Comparison of ENCODE assay signal across 8 cellular contexts in genomic region chr5:1246711-1247431, GRCh38. TPM values are rescaled to one million over a fixed set of nuclear protein-coding genes. Genes with fewer than 3 reads are reported as not detected.
DNase-seq lines count a peak whose midpoint lies in the region; ATAC-seq and TF ChIP-seq lines count a peak whose summit lies in the region.

No MANE protein-coding gene starts in this region.

- H3K9me3 Mint-ChIP-seq in mesothelial cell of epicardium (no peaks in the 10 kb centered on the region), CD14-positive monocyte (peaks cover 0 to 2% (median 0%) of the 10 kb centered on the region in 7 donors)

- intact Hi-C loops in body of pancreas (cut with DNase I) (no loop called here), CD14-positive monocyte (cut with micrococcal nuclease) (no loop called here)

- ATAC-seq in body of pancreas (peak; percentile 65), GM21576 (IDR thresholded peaks at IDR 0.05; ENCODE audit: unreplicated experiment) (no peak), HG03025 (IDR thresholded peaks at IDR 0.05; ENCODE audit: low FRiP score, unreplicated experiment) (no peak)

- H3K9me3 ChIP-seq in body of pancreas: no peaks in the 10 kb centered on the region

- H3K4me1 Mint-ChIP-seq in mesothelial cell of epicardium (no peaks in the 10 kb centered on the region), CD14-positive monocyte (no peaks in the 10 kb centered on the region)

- 8 to 15% methylated on average over 23 to 43 of the region's 43 CpGs for WGBS in body of pancreas, 2 donors

- H3K4me3 Mint-ChIP-seq in mesothelial cell of epicardium (no peak overlapping the region), CD14-positive monocyte (peak overlapping the region in 1 of 2 donors; percentile 60)

- peaks cover 9% of the 10 kb centered on the region for H3K4me1 ChIP-seq in body of pancreas

- H3K27me3 Mint-ChIP-seq in mesothelial cell of epicardium (ENCODE audit: low read depth) (peaks cover 24% of the 10 kb centered on the region), CD14-positive monocyte (ENCODE audit: low read depth in 3 of 3) (peaks cover 2 to 26% (median 4%) of the 10 kb centered on the region in 3 donors)

- H3K4me3 ChIP-seq in NB4 (ENCODE audit: low read depth, low read length) (no peak overlapping the region), body of pancreas (no peak overlapping the region)

- no peaks in the 10 kb centered on the region for H3K36me3 Mint-ChIP-seq in mesothelial cell of epicardium
- H3K36me3 Mint-ChIP-seq in CD14-positive monocyte: no peaks in the 10 kb centered on the region

- peaks cover 0 to 19% of the 10 kb centered on the region in 2 donors for H3K27me3 ChIP-seq in body of pancreas

- TF ChIP-seq CTCF in NB4 (IDR thresholded peaks at IDR 0.05; ENCODE audit: low read depth, low read length): no peak
- no peak for TF ChIP-seq CTCF in body of pancreas (IDR thresholded peaks at IDR 0.05)
- TF ChIP-seq CTCF in mesothelial cell of epicardium (IDR thresholded peaks at IDR 0.05; ENCODE audit: unreplicated experiment): no peak
- no peak for TF ChIP-seq CTCF in CD14-positive monocyte (IDR thresholded peaks at IDR 0.05)

- no peak overlapping the region for H3K27ac ChIP-seq in body of pancreas

- no peak for TF ChIP-seq POLR2A in NB4 (IDR thresholded peaks at IDR 0.05; ENCODE audit: extremely low read depth, insufficient read length)
- TF ChIP-seq POLR2A in body of pancreas (IDR thresholded peaks at IDR 0.05): no peak

- in situ Hi-C loops in G401 (cut with HindIII; ENCODE audit: low sequenced_read_pairs): no loop called here

- H3K36me3 ChIP-seq in body of pancreas (replicated peaks in 1 of 2; ENCODE audit: insufficient read depth in 1 of 2, low read depth in 2 of 2): no peaks in the 10 kb centered on the region

- DNase-seq in G401 (ENCODE audit: low spot score) (peak; percentile 13), NB4 (ENCODE audit: low read depth) (peak; percentile 51), body of pancreas (peak; percentile 57 to 71 (median 64)), mesothelial cell of epicardium (ENCODE audit: low spot score in 2 of 2, unreplicated experiment in 2 of 2) (peak; percentile 60 to 81), T1000 (lab: John Stamatoyannopoulos, UW) (no peak), CD14-positive monocyte (ENCODE audit: low spot score) (no peak)

- H3K27ac Mint-ChIP-seq in mesothelial cell of epicardium: no peak overlapping the region
- no peak overlapping the region for H3K27ac Mint-ChIP-seq in CD14-positive monocyte

RNA-seq across cellular contexts. Expression of gene SLC6A18, which starts 21.7 kb away (rescaled TPM):
- total RNA-seq in G401 (2014; rRNA removed; shearing (Covaris generic)): not detected in 2 replicates
- total RNA-seq in body of pancreas (not detected), mesothelial cell of epicardium (not detected in 3 replicates)
- polyA plus RNA-seq in CD14-positive monocyte: not detected

RNA-seq across cellular contexts. Expression of gene SLC6A19, which starts 45.5 kb away (rescaled TPM):
- total RNA-seq in G401 (2014; rRNA removed; shearing (Covaris generic)): 0.37 and 1.0 TPM in 2 replicates
- total RNA-seq in body of pancreas: 1 to 10 TPM in 1 of 2 donors, under 1 TPM in 1; 0.66 to 1.3 TPM
- total RNA-seq in mesothelial cell of epicardium: not detected in 3 replicates
- polyA plus RNA-seq in CD14-positive monocyte: not detected

RNA-seq across cellular contexts. Expression of gene TERT, which starts 48.0 kb away (rescaled TPM):
- 0.85 and 1.5 TPM in 2 replicates for total RNA-seq in G401 (2014; rRNA removed; shearing (Covaris generic))
- total RNA-seq in body of pancreas (not detected), mesothelial cell of epicardium (0.16 to 0.33 TPM (median 0.20 TPM) in 3 replicates)
- polyA plus RNA-seq in CD14-positive monocyte: not detected

Comparison
In these comparisons a context has a peak if more than half of its experiments do, and no peak if none do; other contexts are left out.
1. DNase-seq: peak in G401 (single experiment), NB4 (single experiment), body of pancreas (4 of 4) and mesothelial cell of epicardium (2 of 2); none in T1000 (single experiment) and CD14-positive monocyte (single experiment).